1 cellular context compared by ENCODE assay signal in the genomic region with DNA sequence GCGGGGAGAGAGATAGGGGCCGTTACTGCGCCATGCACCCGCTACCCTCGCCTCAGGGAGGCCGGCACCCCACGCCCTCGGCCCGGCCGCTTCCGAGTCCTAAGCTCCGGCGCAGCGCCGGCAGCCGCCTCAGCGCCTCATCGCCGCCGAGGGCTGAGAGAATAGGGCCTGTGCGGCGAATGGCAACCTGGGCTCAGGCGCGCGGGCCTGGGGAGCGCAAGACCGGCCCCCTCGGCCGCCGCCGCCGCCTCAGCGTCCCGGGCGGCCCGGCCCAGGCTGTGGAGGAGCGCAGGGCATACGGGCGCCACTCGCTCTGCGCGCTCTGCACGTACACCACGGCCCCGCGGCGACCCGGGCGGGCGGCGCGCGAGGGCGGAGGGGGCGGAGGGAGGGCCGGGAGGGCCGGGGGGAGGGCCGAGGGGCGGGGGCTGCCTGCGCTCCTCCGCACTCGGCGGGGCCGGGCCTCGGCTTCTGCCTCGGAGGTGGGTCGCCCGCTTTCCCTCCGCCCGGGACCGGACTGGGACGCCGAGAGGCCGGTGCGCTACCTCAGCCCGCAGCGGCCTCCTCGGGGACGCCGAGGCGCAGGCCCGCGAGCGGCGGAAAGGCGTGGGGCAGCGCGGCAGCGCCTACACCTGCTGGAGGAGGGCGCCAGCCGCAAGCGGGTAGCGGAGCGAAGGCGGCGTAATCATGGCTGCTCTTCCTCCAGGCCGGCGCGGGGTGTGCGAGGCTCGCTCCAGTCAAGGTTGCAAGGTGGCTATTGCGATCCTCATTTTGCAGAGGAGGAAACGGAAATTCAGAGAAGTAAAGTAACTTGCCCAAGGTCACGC.
TF ChIP-seq lines count a peak whose summit lies in the region.

A gene (minus strand): TSS at position 317 of the 827 bp plus-strand sequence. CDS start 399 bp downstream, outside the sequence.

TF ChIP-seq in HepG2, 621 proteins besides CTCF, POLR2A, EP300 and RAD21 (continued from another document and continues in another):
- TF ChIP-seq, protein P1, sequence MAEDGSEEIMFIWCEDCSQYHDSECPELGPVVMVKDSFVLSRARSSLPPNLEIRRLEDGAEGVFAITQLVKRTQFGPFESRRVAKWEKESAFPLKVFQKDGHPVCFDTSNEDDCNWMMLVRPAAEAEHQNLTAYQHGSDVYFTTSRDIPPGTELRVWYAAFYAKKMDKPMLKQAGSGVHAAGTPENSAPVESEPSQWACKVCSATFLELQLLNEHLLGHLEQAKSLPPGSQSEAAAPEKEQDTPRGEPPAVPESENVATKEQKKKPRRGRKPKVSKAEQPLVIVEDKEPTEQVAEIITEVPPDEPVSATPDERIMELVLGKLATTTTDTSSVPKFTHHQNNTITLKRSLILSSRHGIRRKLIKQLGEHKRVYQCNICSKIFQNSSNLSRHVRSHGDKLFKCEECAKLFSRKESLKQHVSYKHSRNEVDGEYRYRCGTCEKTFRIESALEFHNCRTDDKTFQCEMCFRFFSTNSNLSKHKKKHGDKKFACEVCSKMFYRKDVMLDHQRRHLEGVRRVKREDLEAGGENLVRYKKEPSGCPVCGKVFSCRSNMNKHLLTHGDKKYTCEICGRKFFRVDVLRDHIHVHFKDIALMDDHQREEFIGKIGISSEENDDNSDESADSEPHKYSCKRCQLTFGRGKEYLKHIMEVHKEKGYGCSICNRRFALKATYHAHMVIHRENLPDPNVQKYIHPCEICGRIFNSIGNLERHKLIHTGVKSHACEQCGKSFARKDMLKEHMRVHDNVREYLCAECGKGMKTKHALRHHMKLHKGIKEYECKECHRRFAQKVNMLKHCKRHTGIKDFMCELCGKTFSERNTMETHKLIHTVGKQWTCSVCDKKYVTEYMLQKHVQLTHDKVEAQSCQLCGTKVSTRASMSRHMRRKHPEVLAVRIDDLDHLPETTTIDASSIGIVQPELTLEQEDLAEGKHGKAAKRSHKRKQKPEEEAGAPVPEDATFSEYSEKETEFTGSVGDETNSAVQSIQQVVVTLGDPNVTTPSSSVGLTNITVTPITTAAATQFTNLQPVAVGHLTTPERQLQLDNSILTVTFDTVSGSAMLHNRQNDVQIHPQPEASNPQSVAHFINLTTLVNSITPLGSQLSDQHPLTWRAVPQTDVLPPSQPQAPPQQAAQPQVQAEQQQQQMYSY (CRISPR knock-in tag; IDR thresholded peaks at IDR 0.05): peak; percentile 64; the same call in 1 of the 2 replicates
- TF ChIP-seq ZNF30 (CRISPR knock-in tag; IDR thresholded peaks at IDR 0.05) (no peak), ZNF776 (CRISPR knock-in tag; IDR thresholded peaks at IDR 0.05) (peak; percentile 72; the same call in 1 of the 2 replicates), CREB1 (IDR thresholded peaks at IDR 0.05) (no peak), CREB1 (CRISPR knock-in tag; IDR thresholded peaks at IDR 0.05) (no peak), CREM (IDR thresholded peaks at IDR 0.05) (no peak), CREM (CRISPR knock-in tag; IDR thresholded peaks at IDR 0.05) (no peak), ZNF44 (CRISPR knock-in tag; IDR thresholded peaks at IDR 0.05) (no peak), HOXA5 (CRISPR knock-in tag; IDR thresholded peaks at IDR 0.05) (peak; percentile 47; the same call in 1 of the 2 replicates), ZNF780A (CRISPR knock-in tag; IDR thresholded peaks at IDR 0.05) (no peak), ZNF337 (CRISPR knock-in tag; IDR thresholded peaks at IDR 0.05; ENCODE audit: borderline replicate concordance, low read depth) (no peak), ARNTL (CRISPR knock-in tag; IDR thresholded peaks at IDR 0.05) (0 out of 2 replicates have a peak, but pooled peaks have one; percentile 31), ZNF569 (CRISPR knock-in tag; IDR thresholded peaks at IDR 0.05; ENCODE audit: borderline replicate concordance) (no peak), SIX1 (CRISPR knock-in tag; IDR thresholded peaks at IDR 0.05; ENCODE audit: borderline replicate concordance) (no peak), ARNT2 (CRISPR knock-in tag; IDR thresholded peaks at IDR 0.05; ENCODE audit: low read depth) (no peak), MEIS1 (CRISPR knock-in tag; IDR thresholded peaks at IDR 0.05; ENCODE audit: borderline replicate concordance) (no peak), EEA1 (CRISPR knock-in tag; IDR thresholded peaks at IDR 0.05; ENCODE audit: borderline replicate concordance) (peak; percentile 81; the same call in 1 of the 2 replicates), ZNF766 (CRISPR knock-in tag; IDR thresholded peaks at IDR 0.05; ENCODE audit: borderline replicate concordance) (no peak), ELF1 (CRISPR knock-in tag; IDR thresholded peaks at IDR 0.05) (no peak), AGO1 (IDR thresholded peaks at IDR 0.05; ENCODE audit: low read depth, low read length, poor library complexity, severe bottlenecking) (no peak), ZNF510 (CRISPR knock-in tag; IDR thresholded peaks at IDR 0.05; ENCODE audit: low read depth) (no peak; the same call in 1 of the 2 replicates), SOX13 (IDR thresholded peaks at IDR 0.05) (no peak), SOX13 (CRISPR knock-in tag; conservative IDR thresholded peaks at IDR 0.05 in 1 of 2, IDR thresholded peaks at IDR 0.05 in 1 of 2) (peak in 1 of 2 experiments; percentile 49; a peak in 2 of 4 replicates), ZNF354B (CRISPR knock-in tag; IDR thresholded peaks at IDR 0.05) (no peak), ZNF782 (CRISPR knock-in tag; IDR thresholded peaks at IDR 0.05; ENCODE audit: borderline replicate concordance) (no peak), ELF3 (CRISPR knock-in tag; IDR thresholded peaks at IDR 0.05) (peak; percentile 86), THYN1 (CRISPR knock-in tag; IDR thresholded peaks at IDR 0.05; ENCODE audit: borderline replicate concordance, low read depth) (no peak), ZNF773 (CRISPR knock-in tag; IDR thresholded peaks at IDR 0.05; ENCODE audit: borderline replicate concordance) (no peak), NR2F6 (IDR thresholded peaks at IDR 0.05) (no peak), NR2F6 (CRISPR knock-in tag; IDR thresholded peaks at IDR 0.05) (no peak), HOXA7 (CRISPR knock-in tag; IDR thresholded peaks at IDR 0.05) (no peak), ZNF329 (CRISPR knock-in tag; IDR thresholded peaks at IDR 0.05; ENCODE audit: low read depth) (no peak), ZNF367 (CRISPR knock-in tag; IDR thresholded peaks at IDR 0.05; ENCODE audit: borderline replicate concordance) (peak; percentile 48; the same call in 1 of the 2 replicates), MTA3 (CRISPR knock-in tag; IDR thresholded peaks at IDR 0.05) (no peak), IRF2 (CRISPR knock-in tag; IDR thresholded peaks at IDR 0.05) (peak; percentile 62; the same call in 1 of the 2 replicates), HNRNPH1 (optimal IDR thresholded peaks at IDR 0.05; ENCODE audit: low read depth, low read length) (no peak), ZNF331 (CRISPR knock-in tag; IDR thresholded peaks at IDR 0.05) (peak; percentile 75), SMAD1 (CRISPR knock-in tag; IDR thresholded peaks at IDR 0.05; ENCODE audit: borderline replicate concordance, low read depth) (no peak), POLR2AphosphoS5 (IDR thresholded peaks at IDR 0.05; ENCODE audit: low read depth, low read length) (peak; percentile 53), ZNF552 (CRISPR knock-in tag; IDR thresholded peaks at IDR 0.05; ENCODE audit: borderline replicate concordance) (no peak), ZNF333 (CRISPR knock-in tag; IDR thresholded peaks at IDR 0.05; ENCODE audit: borderline replicate concordance) (peak; percentile 16; the same call in 1 of the 2 replicates), CC2D1A (CRISPR knock-in tag; IDR thresholded peaks at IDR 0.05) (no peak), ZNF790 (CRISPR knock-in tag; IDR thresholded peaks at IDR 0.05; ENCODE audit: borderline replicate concordance) (peak; percentile 89; the same call in 1 of the 2 replicates), ZNF629 (CRISPR knock-in tag; conservative IDR thresholded peaks at IDR 0.05) (no peak; the same call in 1 of the 2 replicates), ZNF264 (CRISPR knock-in tag; IDR thresholded peaks at IDR 0.05) (no peak), MTA1 (CRISPR knock-in tag; IDR thresholded peaks at IDR 0.05; ENCODE audit: borderline replicate concordance) (peak; percentile 74; the same call in 1 of the 2 replicates), ZFP62 (CRISPR knock-in tag; IDR thresholded peaks at IDR 0.05) (no peak)
- TF ChIP-seq, protein P2, sequence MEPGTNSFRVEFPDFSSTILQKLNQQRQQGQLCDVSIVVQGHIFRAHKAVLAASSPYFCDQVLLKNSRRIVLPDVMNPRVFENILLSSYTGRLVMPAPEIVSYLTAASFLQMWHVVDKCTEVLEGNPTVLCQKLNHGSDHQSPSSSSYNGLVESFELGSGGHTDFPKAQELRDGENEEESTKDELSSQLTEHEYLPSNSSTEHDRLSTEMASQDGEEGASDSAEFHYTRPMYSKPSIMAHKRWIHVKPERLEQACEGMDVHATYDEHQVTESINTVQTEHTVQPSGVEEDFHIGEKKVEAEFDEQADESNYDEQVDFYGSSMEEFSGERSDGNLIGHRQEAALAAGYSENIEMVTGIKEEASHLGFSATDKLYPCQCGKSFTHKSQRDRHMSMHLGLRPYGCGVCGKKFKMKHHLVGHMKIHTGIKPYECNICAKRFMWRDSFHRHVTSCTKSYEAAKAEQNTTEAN (CRISPR knock-in tag; conservative IDR thresholded peaks at IDR 0.05): 0 out of 2 replicates have a peak, but pooled peaks have one; percentile 41
- TF ChIP-seq, protein P3, sequence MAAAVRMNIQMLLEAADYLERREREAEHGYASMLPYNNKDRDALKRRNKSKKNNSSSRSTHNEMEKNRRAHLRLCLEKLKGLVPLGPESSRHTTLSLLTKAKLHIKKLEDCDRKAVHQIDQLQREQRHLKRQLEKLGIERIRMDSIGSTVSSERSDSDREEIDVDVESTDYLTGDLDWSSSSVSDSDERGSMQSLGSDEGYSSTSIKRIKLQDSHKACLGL (CRISPR knock-in tag; IDR thresholded peaks at IDR 0.05): peak; percentile 63
- TF ChIP-seq, protein P4, sequence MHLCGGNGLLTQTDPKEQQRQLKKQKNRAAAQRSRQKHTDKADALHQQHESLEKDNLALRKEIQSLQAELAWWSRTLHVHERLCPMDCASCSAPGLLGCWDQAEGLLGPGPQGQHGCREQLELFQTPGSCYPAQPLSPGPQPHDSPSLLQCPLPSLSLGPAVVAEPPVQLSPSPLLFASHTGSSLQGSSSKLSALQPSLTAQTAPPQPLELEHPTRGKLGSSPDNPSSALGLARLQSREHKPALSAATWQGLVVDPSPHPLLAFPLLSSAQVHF (CRISPR knock-in tag; IDR thresholded peaks at IDR 0.05): peak; percentile 75; the same call in 1 of the 2 replicates
- TF ChIP-seq, protein P5, sequence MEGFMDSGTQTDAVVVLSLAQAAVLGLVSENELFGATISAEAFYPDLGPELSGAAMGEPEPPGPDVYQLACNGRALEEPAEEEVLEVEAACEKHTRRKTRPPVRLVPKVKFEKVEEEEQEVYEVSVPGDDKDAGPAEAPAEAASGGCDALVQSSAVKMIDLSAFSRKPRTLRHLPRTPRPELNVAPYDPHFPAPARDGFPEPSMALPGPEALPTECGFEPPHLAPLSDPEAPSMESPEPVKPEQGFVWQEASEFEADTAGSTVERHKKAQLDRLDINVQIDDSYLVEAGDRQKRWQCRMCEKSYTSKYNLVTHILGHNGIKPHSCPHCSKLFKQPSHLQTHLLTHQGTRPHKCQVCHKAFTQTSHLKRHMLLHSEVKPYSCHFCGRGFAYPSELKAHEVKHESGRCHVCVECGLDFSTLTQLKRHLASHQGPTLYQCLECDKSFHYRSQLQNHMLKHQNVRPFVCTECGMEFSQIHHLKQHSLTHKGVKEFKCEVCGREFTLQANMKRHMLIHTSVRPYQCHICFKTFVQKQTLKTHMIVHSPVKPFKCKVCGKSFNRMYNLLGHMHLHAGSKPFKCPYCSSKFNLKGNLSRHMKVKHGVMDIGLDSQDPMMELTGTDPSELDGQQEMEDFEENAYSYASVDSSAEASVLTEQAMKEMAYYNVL (CRISPR knock-in tag; IDR thresholded peaks at IDR 0.05; ENCODE audit: borderline replicate concordance): peak; percentile 87
- TF ChIP-seq, protein P6, sequence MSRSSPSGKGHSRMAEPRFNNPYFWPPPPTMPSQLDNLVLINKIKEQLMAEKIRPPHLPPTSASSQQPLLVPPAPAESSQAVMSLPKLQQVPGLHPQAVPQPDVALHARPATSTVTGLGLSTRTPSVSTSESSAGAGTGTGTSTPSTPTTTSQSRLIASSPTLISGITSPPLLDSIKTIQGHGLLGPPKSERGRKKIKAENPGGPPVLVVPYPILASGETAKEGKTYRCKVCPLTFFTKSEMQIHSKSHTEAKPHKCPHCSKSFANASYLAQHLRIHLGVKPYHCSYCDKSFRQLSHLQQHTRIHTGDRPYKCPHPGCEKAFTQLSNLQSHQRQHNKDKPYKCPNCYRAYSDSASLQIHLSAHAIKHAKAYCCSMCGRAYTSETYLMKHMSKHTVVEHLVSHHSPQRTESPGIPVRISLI (CRISPR knock-in tag; IDR thresholded peaks at IDR 0.05; ENCODE audit: borderline replicate concordance): peak; percentile 21; the same call in 1 of the 2 replicates
- TF ChIP-seq, protein P7, sequence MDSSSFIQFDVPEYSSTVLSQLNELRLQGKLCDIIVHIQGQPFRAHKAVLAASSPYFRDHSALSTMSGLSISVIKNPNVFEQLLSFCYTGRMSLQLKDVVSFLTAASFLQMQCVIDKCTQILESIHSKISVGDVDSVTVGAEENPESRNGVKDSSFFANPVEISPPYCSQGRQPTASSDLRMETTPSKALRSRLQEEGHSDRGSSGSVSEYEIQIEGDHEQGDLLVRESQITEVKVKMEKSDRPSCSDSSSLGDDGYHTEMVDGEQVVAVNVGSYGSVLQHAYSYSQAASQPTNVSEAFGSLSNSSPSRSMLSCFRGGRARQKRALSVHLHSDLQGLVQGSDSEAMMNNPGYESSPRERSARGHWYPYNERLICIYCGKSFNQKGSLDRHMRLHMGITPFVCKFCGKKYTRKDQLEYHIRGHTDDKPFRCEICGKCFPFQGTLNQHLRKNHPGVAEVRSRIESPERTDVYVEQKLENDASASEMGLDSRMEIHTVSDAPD (CRISPR knock-in tag; IDR thresholded peaks at IDR 0.05): no peak
- TF ChIP-seq, protein P8, sequence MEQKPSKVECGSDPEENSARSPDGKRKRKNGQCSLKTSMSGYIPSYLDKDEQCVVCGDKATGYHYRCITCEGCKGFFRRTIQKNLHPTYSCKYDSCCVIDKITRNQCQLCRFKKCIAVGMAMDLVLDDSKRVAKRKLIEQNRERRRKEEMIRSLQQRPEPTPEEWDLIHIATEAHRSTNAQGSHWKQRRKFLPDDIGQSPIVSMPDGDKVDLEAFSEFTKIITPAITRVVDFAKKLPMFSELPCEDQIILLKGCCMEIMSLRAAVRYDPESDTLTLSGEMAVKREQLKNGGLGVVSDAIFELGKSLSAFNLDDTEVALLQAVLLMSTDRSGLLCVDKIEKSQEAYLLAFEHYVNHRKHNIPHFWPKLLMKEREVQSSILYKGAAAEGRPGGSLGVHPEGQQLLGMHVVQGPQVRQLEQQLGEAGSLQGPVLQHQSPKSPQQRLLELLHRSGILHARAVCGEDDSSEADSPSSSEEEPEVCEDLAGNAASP (CRISPR knock-in tag; IDR thresholded peaks at IDR 0.05; ENCODE audit: borderline replicate concordance): peak; percentile 43; the same call in 1 of the 2 replicates
- TF ChIP-seq, protein P9, sequence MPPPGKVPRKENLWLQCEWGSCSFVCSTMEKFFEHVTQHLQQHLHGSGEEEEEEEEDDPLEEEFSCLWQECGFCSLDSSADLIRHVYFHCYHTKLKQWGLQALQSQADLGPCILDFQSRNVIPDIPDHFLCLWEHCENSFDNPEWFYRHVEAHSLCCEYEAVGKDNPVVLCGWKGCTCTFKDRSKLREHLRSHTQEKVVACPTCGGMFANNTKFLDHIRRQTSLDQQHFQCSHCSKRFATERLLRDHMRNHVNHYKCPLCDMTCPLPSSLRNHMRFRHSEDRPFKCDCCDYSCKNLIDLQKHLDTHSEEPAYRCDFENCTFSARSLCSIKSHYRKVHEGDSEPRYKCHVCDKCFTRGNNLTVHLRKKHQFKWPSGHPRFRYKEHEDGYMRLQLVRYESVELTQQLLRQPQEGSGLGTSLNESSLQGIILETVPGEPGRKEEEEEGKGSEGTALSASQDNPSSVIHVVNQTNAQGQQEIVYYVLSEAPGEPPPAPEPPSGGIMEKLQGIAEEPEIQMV (CRISPR knock-in tag; IDR thresholded peaks at IDR 0.05; ENCODE audit: low read depth): no peak
